Comparison of ENCODE assay signal across 10 cellular contexts in the genomic region with DNA sequence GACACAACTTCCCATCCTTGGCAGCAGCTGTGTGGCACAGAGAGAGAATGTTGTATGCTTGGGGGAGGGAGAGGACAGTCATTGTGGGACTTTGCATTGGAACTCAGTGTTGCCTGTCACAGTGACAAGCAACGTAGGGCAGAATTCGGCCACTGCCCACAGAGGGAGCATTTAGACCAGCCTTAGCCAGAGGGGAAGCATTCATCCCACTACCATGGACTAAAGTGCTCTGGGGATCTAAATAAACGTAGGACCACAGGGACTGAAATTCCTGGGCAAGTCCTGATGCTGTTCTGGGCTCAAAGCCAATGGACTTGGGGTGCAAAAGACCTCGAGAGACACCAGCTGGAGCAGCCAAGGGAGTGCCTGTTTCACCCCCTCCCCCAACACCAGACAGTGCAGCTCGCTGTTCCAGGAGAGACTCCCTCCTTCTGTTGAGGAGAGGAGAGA. TPM values are rescaled to one million over a fixed set of nuclear protein-coding genes. Genes with fewer than 3 reads are reported as not detected.
DNase-seq lines count a peak whose midpoint lies in the region; ATAC-seq and TF ChIP-seq lines count a peak whose summit lies in the region.
"Had no signal": no experiment of that assay in that cellular context is flagged by ENCODE, and none has a peak within 500 bp of the region (broad histone marks: within the 10 kb centered on the region; RNA-seq: fewer than 3 reads in every experiment).

No MANE protein-coding gene starts in this region.

- no peak for ATAC-seq in natural killer cell

- H3K9me3 Mint-ChIP-seq in natural killer cell, result peaks cover 0 to 2% of the 10 kb centered on the region in 2 donors

- H3K27ac Mint-ChIP-seq in natural killer cell, result no peak overlapping the region

- in situ Hi-C loops in mammary epithelial cell (cut with MboI; ENCODE audit: low sequenced_read_pairs in 2 of 2), result no loop called here

- H3K27me3 ChIP-seq in mammary epithelial cell (ENCODE audit: insufficient read depth, low read length) (no peaks in the 10 kb centered on the region), skeletal muscle tissue (ENCODE audit: control insufficient read depth in 3 of 3, insufficient read depth in 3 of 3, low read length in 3 of 3) (no peaks in the 10 kb centered on the region), BE2C (no peaks in the 10 kb centered on the region)
- H3K27me3 ChIP-seq: neutrophil had no signal

- WGBS in mammary epithelial cell (ENCODE audit: low coverage, missing lambda C conversion rate), result 33% methylated on average over 4 of the region's 5 CpGs

- CTCF ChIA-PET in mammary epithelial cell (lab: Charles Lee; ENCODE audit: low non-redundant PET), result no interaction called here

- peaks cover 3 to 24% of the 10 kb centered on the region in 2 donors for H3K27me3 Mint-ChIP-seq in natural killer cell (ENCODE audit: low read depth in 2 of 2)

- intact Hi-C loops in mammary epithelial cell (cut with micrococcal nuclease), result loop anchor here (1.0 to 5.0 kb wide), 2 partner anchors 133 to 327 kb away; no protein-coding TSS in a partner anchor
- intact Hi-C loops in natural killer cell (cut with micrococcal nuclease), result no loop called here

- no peak overlapping the region for H3K4me3 Mint-ChIP-seq in natural killer cell

- no peak for TF ChIP-seq CTCF in mammary epithelial cell (conservative IDR thresholded peaks at IDR 0.05 in 1 of 2, IDR thresholded peaks at IDR 0.05 in 1 of 2; ENCODE audit: extremely low read depth in 1 of 2, insufficient read depth in 1 of 2, low read depth in 1 of 2, low read length in 2 of 2)
- TF ChIP-seq CTCF in natural killer cell (IDR thresholded peaks at IDR 0.05), result no peak
- no peak for TF ChIP-seq CTCF in BE2C (IDR thresholded peaks at IDR 0.05; ENCODE audit: low read depth, low read length)

- H3K4me1 Mint-ChIP-seq in natural killer cell, result no peaks in the 10 kb centered on the region

- H3K36me3 Mint-ChIP-seq in natural killer cell, result no peaks in the 10 kb centered on the region

- peak; percentile 19 for DNase-seq in NCI-H1105 (lab: John Stamatoyannopoulos, UW)
- DNase-seq in mammary epithelial cell, result peak; percentile 5
- peak; percentile 43 for DNase-seq in iris pigment epithelial cell (ENCODE audit: low read depth)
- no peak for DNase-seq in HUDEP-2 (lab: John Stamatoyannopoulos, UW; ENCODE audit: unreplicated experiment in 76 of 76)
- DNase-seq in activated T-cell treated with anti-CD3 and anti-CD28 coated beads, Interleukin-2, amount 50 U/mL, for 1 hour, result no peak
- DNase-seq in natural killer cell, result no peak
- DNase-seq in BE2C, result no peak
- DNase-seq: activated CD4-positive, alpha-beta T cell treated with anti-CD3 and anti-CD28 coated beads, Interleukin-2, amount 50 U/mL, for 48 hours had no signal

- H3K4me3 ChIP-seq in mammary epithelial cell (replicated peaks in 1 of 3; ENCODE audit: insufficient read depth in 1 of 3, low read depth in 2 of 3, low read length in 3 of 3) (no peak overlapping the region), skeletal muscle tissue (ENCODE audit: low read length in 3 of 3) (no peak overlapping the region), BE2C (ENCODE audit: low read depth, low read length) (no peak overlapping the region)

- peak overlapping the region; percentile 73 for H3K4me2 ChIP-seq in mammary epithelial cell (ENCODE audit: insufficient read depth, low read depth, low read length)

- H3K9ac ChIP-seq in mammary epithelial cell (ENCODE audit: insufficient read depth, low read length) (no peak overlapping the region), skeletal muscle tissue (ENCODE audit: low read depth in 1 of 3, low read length in 3 of 3) (no peak overlapping the region)

- H3K9me3 ChIP-seq in mammary epithelial cell (replicated peaks; ENCODE audit: insufficient read depth, low read length), result no peaks in the 10 kb centered on the region
- peaks cover 0 to 4% (median 2%) of the 10 kb centered on the region in 3 donors for H3K9me3 ChIP-seq in skeletal muscle tissue (ENCODE audit: control insufficient read depth in 3 of 3, low read length in 3 of 3)
- H3K9me3 ChIP-seq in BE2C, result no peaks in the 10 kb centered on the region
- H3K9me3 ChIP-seq: neutrophil had no signal

- H3K4me1 ChIP-seq in mammary epithelial cell (ENCODE audit: insufficient read depth, low read length) (peaks cover 26% of the 10 kb centered on the region), skeletal muscle tissue (ENCODE audit: control insufficient read depth in 3 of 3, insufficient read depth in 3 of 3, low read length in 3 of 3) (peaks cover 5 to 12% (median 10%) of the 10 kb centered on the region in 3 donors), BE2C (no peaks in the 10 kb centered on the region)

- H4K20me1 ChIP-seq in mammary epithelial cell (ENCODE audit: insufficient read depth, low read length), result no peaks in the 10 kb centered on the region

- peak overlapping the region; percentile 90 for H2AFZ ChIP-seq in mammary epithelial cell (ENCODE audit: low read depth, low read length)

- no peaks in the 10 kb centered on the region for H3K36me3 ChIP-seq in mammary epithelial cell (ENCODE audit: insufficient read depth, low read length)
- peaks cover 0 to 5% (median 2%) of the 10 kb centered on the region in 3 donors for H3K36me3 ChIP-seq in skeletal muscle tissue (ENCODE audit: control insufficient read depth in 3 of 3, insufficient read depth in 3 of 3, low read length in 3 of 3)
- H3K36me3 ChIP-seq in BE2C, result no peaks in the 10 kb centered on the region; the same call in 1 of the 2 replicates
- H3K36me3 ChIP-seq: neutrophil had no signal

- BruUV-seq in mammary epithelial cell (replicated peaks; lab: Mats Ljungman, UMichigan), result no TSS peak

- H3K27ac ChIP-seq in mammary epithelial cell (ENCODE audit: insufficient read depth, low read depth, low read length) (peak overlapping the region; percentile 89), skeletal muscle tissue (ENCODE audit: low read depth, low read length) (peak overlapping the region; percentile 48)
- H3K27ac ChIP-seq: neutrophil had no signal

- H3K79me2 ChIP-seq in mammary epithelial cell (ENCODE audit: insufficient read depth, low read length), result no peaks in the 10 kb centered on the region

- dilution Hi-C loops in mammary epithelial cell (cut with HindIII; ENCODE audit: low sequenced_read_pairs), result no loop called here

RNA-seq across cellular contexts. Expression of a gene that starts 44.9 kb away (rescaled TPM):
- under 1 TPM in 1 of 2 donors, not detected in 1; under 0.01 TPM for total RNA-seq in mammary epithelial cell
- polyA plus RNA-seq in mammary epithelial cell, result not detected
- not detected for polyA minus RNA-seq in mammary epithelial cell
- 116 TPM for total RNA-seq in skeletal muscle tissue
- not detected for total RNA-seq in natural killer cell
- 2.9 TPM for polyA plus RNA-seq in BE2C (2012; ENCODE audit: insufficient read depth, insufficient read length, low read depth)

Comparison
In these comparisons a context has a peak if more than half of its experiments do, and no peak if none do; other contexts are left out.
1. DNase-seq: peak in NCI-H1105 (single experiment), mammary epithelial cell (single experiment) and iris pigment epithelial cell (single experiment); none in HUDEP-2 (0 of 76), activated T-cell treated with anti-CD3 and anti-CD28 coated beads, Interleukin-2, amount 50 U/mL, for 1 hour (single experiment), natural killer cell (single experiment) and BE2C (single experiment).
2. RNA of a gene that starts 44.9 kb away (total RNA-seq): 116 TPM in skeletal muscle tissue (single experiment); under 0.01 TPM in mammary epithelial cell and not detected in natural killer cell; every median in the first group is over 100 times any median in the second.